Comparison of ENCODE assay signal across 8 cellular contexts in the genomic region with DNA sequence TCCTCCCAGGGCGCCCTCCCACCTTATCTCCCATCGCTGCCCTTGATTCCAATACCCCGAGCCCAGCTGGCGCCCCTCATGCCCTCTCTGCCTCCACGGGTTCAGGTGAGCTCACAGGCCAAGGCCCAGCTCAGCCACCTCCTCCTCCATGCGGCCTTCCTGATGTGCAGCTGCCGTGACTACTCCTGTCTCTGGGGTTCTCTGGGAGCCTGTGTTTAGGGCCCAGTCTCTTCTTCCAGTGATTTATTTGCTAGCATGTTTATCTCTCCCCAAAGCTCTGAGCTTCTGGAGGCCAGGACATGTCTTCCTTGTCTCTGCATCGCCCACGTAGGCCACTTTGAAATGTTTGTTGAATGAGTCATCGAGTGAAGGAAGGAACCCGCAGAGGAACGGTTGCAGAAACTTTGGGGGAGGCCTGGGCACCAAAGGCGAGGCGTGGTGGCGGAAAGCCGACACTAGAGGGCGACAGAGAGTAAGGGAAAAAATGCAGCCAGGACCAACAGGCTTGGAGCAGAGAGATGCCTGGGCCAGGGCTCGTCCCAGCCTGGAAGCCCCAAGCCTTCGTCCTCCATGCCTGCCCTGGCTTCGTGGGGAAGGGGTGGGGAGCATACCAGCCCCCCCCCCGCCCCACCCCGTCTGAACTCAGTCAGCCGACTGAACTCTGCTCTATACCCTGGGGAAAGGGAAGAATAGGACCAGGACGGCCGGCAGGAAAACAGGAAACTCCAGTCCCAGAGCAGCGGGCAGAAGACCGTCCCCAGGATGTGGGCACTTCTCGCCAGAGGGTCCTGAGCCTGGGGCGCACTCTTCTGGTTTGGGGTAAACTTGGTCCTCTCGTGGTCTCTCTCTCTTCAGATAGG. TPM values are rescaled to one million over a fixed set of nuclear protein-coding genes. Genes with fewer than 3 reads are reported as not detected.
DNase-seq lines count a peak whose midpoint lies in the region; ATAC-seq, FAIRE-seq and TF ChIP-seq lines count a peak whose summit lies in the region.

No MANE protein-coding gene starts in this region.

- DNase-seq in GM12864 (ENCODE audit: low read depth) (peak; percentile 58), HFF-Myc (ENCODE audit: extremely low read depth, low read depth) (peak; percentile 98), NCI-H1048 (lab: John Stamatoyannopoulos, UW) (peak; percentile 39), astrocyte (ENCODE audit: low read depth) (peak; percentile 96), hepatic stellate cell (ENCODE audit: low spot score) (peak; percentile 93), retina (peak; percentile 94), aorta (peak; percentile 93 to 97)
- peak; percentile 91 for DNase-seq in T-helper 2 cell treated with Interferon-gamma antibody and Interleukin-4, amounts not matched to agents 5 μg/mL and 100 μg/mL, for 36 hours (ENCODE audit: low spot score)

- H3K27me3 Mint-ChIP-seq in T-helper 2 cell treated with Interferon-gamma antibody and Interleukin-4, amounts not matched to agents 5 μg/mL and 100 μg/mL, for 36 hours (ENCODE audit: low read depth), result no peaks in the 10 kb centered on the region
- H3K27me3 Mint-ChIP-seq in astrocyte (ENCODE audit: low read depth, unreplicated experiment), result no peaks in the 10 kb centered on the region

- ATAC-seq in aorta (ENCODE audit: low FRiP score), result peak; percentile 88

- peak overlapping the region; percentile 84 for H3K27ac Mint-ChIP-seq in T-helper 2 cell treated with Interferon-gamma antibody and Interleukin-4, amounts not matched to agents 5 μg/mL and 100 μg/mL, for 36 hours
- H3K27ac Mint-ChIP-seq in astrocyte (ENCODE audit: unreplicated experiment), result peak overlapping the region; percentile 99

- H3K4me3 Mint-ChIP-seq in T-helper 2 cell treated with Interferon-gamma antibody and Interleukin-4, amounts not matched to agents 5 μg/mL and 100 μg/mL, for 36 hours, result peak overlapping the region; percentile 29
- H3K4me3 Mint-ChIP-seq in astrocyte (ENCODE audit: unreplicated experiment), result peak overlapping the region; percentile 42

- no peaks in the 10 kb centered on the region for H3K36me3 Mint-ChIP-seq in T-helper 2 cell treated with Interferon-gamma antibody and Interleukin-4, amounts not matched to agents 5 μg/mL and 100 μg/mL, for 36 hours (ENCODE audit: low read depth)
- no peaks in the 10 kb centered on the region for H3K36me3 Mint-ChIP-seq in astrocyte (ENCODE audit: low read depth, unreplicated experiment)

- peak overlapping the region; percentile 80 for H2AFZ ChIP-seq in astrocyte (ENCODE audit: low read depth, low read length)

- peak; percentile 63 for FAIRE-seq in astrocyte (lab: Jason Lieb, UNC)

- no peaks in the 10 kb centered on the region for H3K36me3 ChIP-seq in astrocyte (ENCODE audit: insufficient read depth, low read length)
- no peaks in the 10 kb centered on the region for H3K36me3 ChIP-seq in aorta (ENCODE audit: control insufficient read depth in 1 of 2, insufficient read depth in 2 of 2, low read length in 1 of 2)

- H3K4me1 ChIP-seq in astrocyte (ENCODE audit: insufficient read depth, low read length), result peaks cover 31% of the 10 kb centered on the region
- H3K4me1 ChIP-seq in aorta (ENCODE audit: control insufficient read depth in 1 of 2, insufficient read depth in 2 of 2, low read length in 2 of 2), result peaks cover 0 to 3% of the 10 kb centered on the region in 2 donors

- H3K9me3 Mint-ChIP-seq in T-helper 2 cell treated with Interferon-gamma antibody and Interleukin-4, amounts not matched to agents 5 μg/mL and 100 μg/mL, for 36 hours, result no peaks in the 10 kb centered on the region
- H3K9me3 Mint-ChIP-seq in astrocyte (ENCODE audit: unreplicated experiment), result no peaks in the 10 kb centered on the region

- WGBS in aorta, 2 donors, result 14 to 15% methylated on average over 30 of the region's 30 CpGs

- H3K9ac ChIP-seq in astrocyte (ENCODE audit: low read length), result peak overlapping the region; percentile 74

- H3K27me3 ChIP-seq in astrocyte (ENCODE audit: insufficient read depth, low read length), result no peaks in the 10 kb centered on the region
- no peaks in the 10 kb centered on the region for H3K27me3 ChIP-seq in aorta (ENCODE audit: control insufficient read depth in 1 of 2, insufficient read depth in 2 of 2, low read length in 1 of 2)

- TF ChIP-seq CTCF in GM12864 (IDR thresholded peaks at IDR 0.05; ENCODE audit: low read depth, low read length, missing control alignments) (peak; percentile 98), HFF-Myc (IDR thresholded peaks at IDR 0.05; ENCODE audit: low read depth, low read length, missing control alignments) (peak; percentile 96), astrocyte (IDR thresholded peaks at IDR 0.05; ENCODE audit: insufficient read depth, low read depth, low read length) (peak; percentile 98)

- H4K20me1 ChIP-seq in astrocyte (ENCODE audit: insufficient read depth, low read length), result no peaks in the 10 kb centered on the region

- no peaks in the 10 kb centered on the region for H3K9me3 ChIP-seq in astrocyte (ENCODE audit: insufficient read depth, low read depth, low read length)
- H3K9me3 ChIP-seq in aorta (ENCODE audit: control insufficient read depth, low read length), result no peaks in the 10 kb centered on the region

- H3K79me2 ChIP-seq in astrocyte (ENCODE audit: insufficient read depth, low read length), result no peaks in the 10 kb centered on the region

- H3K4me3 ChIP-seq in GM12864 (ENCODE audit: low read depth, low read length) (no peak overlapping the region), HFF-Myc (replicated peaks; ENCODE audit: low read depth, low read length) (peak overlapping the region; percentile 27), astrocyte (ENCODE audit: insufficient read depth, low read depth, low read length) (no peak overlapping the region), aorta (ENCODE audit: low read length in 2 of 2) (peak overlapping the region in 1 of 2 donors; percentile 37)

- H3K4me1 Mint-ChIP-seq in T-helper 2 cell treated with Interferon-gamma antibody and Interleukin-4, amounts not matched to agents 5 μg/mL and 100 μg/mL, for 36 hours (ENCODE audit: low read depth), result peaks cover 6% of the 10 kb centered on the region
- H3K4me1 Mint-ChIP-seq in astrocyte (ENCODE audit: low read depth, unreplicated experiment), result peaks cover 32% of the 10 kb centered on the region

- peak overlapping the region; percentile 78 for H3K4me2 ChIP-seq in astrocyte (ENCODE audit: low read length)

- intact Hi-C loops in aorta (cut with DNase I), result loop anchor here (1.0 to 2.0 kb wide), 2 partner anchors 23 kb away; no protein-coding TSS in a partner anchor

- H3K27ac ChIP-seq in astrocyte (ENCODE audit: low read depth, low read length) (peak overlapping the region; percentile 84), aorta (ENCODE audit: low read depth in 1 of 2, low read length in 2 of 2) (peak overlapping the region; percentile 89 to 93)

RNA-seq across cellular contexts. Expression of a gene that starts 10.9 kb away (rescaled TPM):
- total RNA-seq in astrocyte, result 933 and 1,069 TPM in 2 replicates
- total RNA-seq in aorta, result 1,000 to 10,000 TPM; 1,225 to 2,295 TPM
- polyA plus RNA-seq in aorta, result 1,000 to 10,000 TPM in 1 of 2 donors, 100 to 1,000 TPM in 1; 742 to 1,817 TPM

Comparison
In these comparisons a context has a peak if more than half of its experiments do, and no peak if none do; other contexts are left out.
1. DNase-seq: peak in every context shown above with its lines; median percentile 98 in HFF-Myc; 96 in astrocyte; 95 in aorta; 94 in retina; 93 in hepatic stellate cell; 91 in T-helper 2 cell treated with Interferon-gamma antibody and Interleukin-4, amounts not matched to agents 5 μg/mL and 100 μg/mL, for 36 hours; 58 in GM12864; 39 in NCI-H1048.